8 cellular contexts compared by ENCODE assay signal in the genomic region with DNA sequence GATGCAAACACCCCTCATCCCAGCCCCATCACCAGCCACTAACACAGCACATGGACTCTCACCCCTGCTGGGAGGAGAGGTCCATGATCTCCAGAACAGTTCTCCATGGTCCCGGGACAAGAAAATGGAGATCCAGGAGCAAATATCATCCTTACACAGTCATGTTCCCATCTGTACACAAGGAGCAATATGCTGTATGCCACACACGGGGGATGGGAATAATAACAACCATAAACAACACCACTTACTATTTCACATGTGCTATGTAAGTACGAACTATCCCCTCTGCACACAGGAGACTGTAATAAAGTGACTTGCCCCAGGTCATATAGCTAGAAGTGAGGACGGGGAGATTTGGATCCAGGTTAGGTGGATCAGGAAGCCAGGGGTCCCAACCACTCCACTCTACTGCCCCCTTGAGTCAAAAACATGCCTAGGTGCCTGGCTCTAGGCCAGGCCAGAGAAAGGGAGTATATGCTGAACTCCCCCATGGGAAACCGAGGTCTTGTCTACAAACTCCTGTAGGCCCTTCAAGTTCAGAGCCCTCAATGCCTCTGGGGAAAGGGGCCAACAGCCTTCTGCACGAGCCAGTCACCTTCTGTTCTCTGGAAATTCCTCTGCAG. TPM values are rescaled to one million over a fixed set of nuclear protein-coding genes. Genes with fewer than 3 reads are reported as not detected.
DNase-seq lines count a peak whose midpoint lies in the region; ATAC-seq, FAIRE-seq and TF ChIP-seq lines count a peak whose summit lies in the region.

No MANE protein-coding gene starts in this region.

- WGBS in small intestine, 3 donors = 77 to 80% (median 78%) methylated on average over 6 of the region's 6 CpGs
- 81 to 87% methylated on average over 5 to 6 of the region's 6 CpGs for WGBS in esophagus squamous epithelium, 2 donors

- intact Hi-C loops in esophagus squamous epithelium (cut with DNase I) = no loop called here

- H3K27ac ChIP-seq in VCaP (no peak overlapping the region), small intestine (ENCODE audit: low read depth in 1 of 2, low read length in 1 of 2) (no peak overlapping the region), esophagus squamous epithelium (no peak overlapping the region)

- H3K9me3 ChIP-seq in small intestine (ENCODE audit: control insufficient read depth, low read depth) (no peaks in the 10 kb centered on the region), esophagus squamous epithelium (no peaks in the 10 kb centered on the region)

- FAIRE-seq in small intestine (lab: Jason Lieb, UNC) = no peak

- TF ChIP-seq CTCF in VCaP (conservative IDR thresholded peaks at IDR 0.05) = peak; percentile 39
- TF ChIP-seq CTCF in esophagus squamous epithelium (IDR thresholded peaks at IDR 0.05) = peak in 3 of 6 experiments; percentile 31 to 48 (median 35)

- ATAC-seq in HG03135 (IDR thresholded peaks at IDR 0.05; ENCODE audit: unreplicated experiment) (peak; percentile 57), GM21526 (IDR thresholded peaks at IDR 0.05; ENCODE audit: low FRiP score, unreplicated experiment) (no peak), GM21786 (IDR thresholded peaks at IDR 0.05; ENCODE audit: unreplicated experiment) (no peak)

- no peaks in the 10 kb centered on the region for H3K4me1 ChIP-seq in small intestine (ENCODE audit: control insufficient read depth in 2 of 2, insufficient read depth in 1 of 2, low read depth in 1 of 2, low read length in 1 of 2)
- peaks cover 0 to 9% (median 4%) of the 10 kb centered on the region in 3 donors for H3K4me1 ChIP-seq in esophagus squamous epithelium

- H3K27me3 ChIP-seq in small intestine (ENCODE audit: control insufficient read depth in 2 of 2, insufficient read depth in 2 of 2, low read length in 2 of 2) (no peaks in the 10 kb centered on the region), esophagus squamous epithelium (no peaks in the 10 kb centered on the region)

- no peaks in the 10 kb centered on the region for H3K36me3 ChIP-seq in small intestine (ENCODE audit: control insufficient read depth in 2 of 2, insufficient read depth in 2 of 2, low read length in 2 of 2)
- H3K36me3 ChIP-seq in esophagus squamous epithelium = no peaks in the 10 kb centered on the region

- DNase-seq in EH (ENCODE audit: low read depth) (peak; percentile 56), glomerular visceral epithelial cell (ENCODE audit: extremely low spot score) (peak; percentile 39), small intestine (peak; percentile 34), esophagus squamous epithelium (lab: John Stamatoyannopoulos, UW) (no peak)

- H3K4me3 ChIP-seq in small intestine (ENCODE audit: low read depth in 1 of 2, low read length in 2 of 2) (no peak overlapping the region), esophagus squamous epithelium (no peak overlapping the region)

- no peak for TF ChIP-seq POLR2A in esophagus squamous epithelium (IDR thresholded peaks at IDR 0.05)

RNA-seq across cellular contexts. Expression of gene LRRC20, which starts 34.1 kb away (rescaled TPM):
- 10 to 100 TPM in 1 of 3 donors, 1 to 10 TPM in 1, under 1 TPM in 1; 0.89 to 10.9 (median 1.4) TPM for polyA plus RNA-seq in small intestine
- total RNA-seq in esophagus squamous epithelium = 1 to 10 TPM; 2.8 to 5.3 (median 4.7) TPM

RNA-seq across cellular contexts. Expression of gene EIF4EBP2, which starts 55.6 kb away (rescaled TPM):
- 10 to 100 TPM; 30.2 to 63.3 (median 60.3) TPM for polyA plus RNA-seq in small intestine
- total RNA-seq in esophagus squamous epithelium = 10 to 100 TPM; 34.5 to 57.2 (median 43.2) TPM
